Comparison of ENCODE assay signal across 27 cellular contexts in the genomic region with DNA sequence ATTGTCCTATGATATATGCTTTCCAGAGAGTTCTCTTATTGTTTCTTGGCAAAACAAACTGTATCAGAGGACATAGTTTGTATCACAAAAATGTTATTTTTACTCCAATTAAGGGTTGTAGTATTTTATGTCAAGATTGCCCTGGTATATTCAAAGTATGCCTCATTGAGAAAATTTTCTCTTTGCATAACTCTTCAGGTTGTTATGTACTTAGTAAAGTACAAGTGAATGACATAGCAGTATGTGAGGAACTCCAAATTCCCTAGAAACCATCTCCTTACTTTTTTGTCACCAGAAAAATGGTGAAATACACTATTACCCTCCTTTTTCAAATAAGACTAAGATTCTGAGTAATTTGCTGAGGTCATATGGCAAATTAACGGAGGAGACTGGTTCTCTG.
"Had no signal": no experiment of that assay in that cellular context is flagged by ENCODE, and none has a peak within 500 bp of the region (broad histone marks: within the 10 kb centered on the region; RNA-seq: fewer than 3 reads in every experiment).

No MANE protein-coding gene starts in this region.

- H3K4me3 ChIP-seq: stomach, suprapubic skin, testis, thoracic aorta, thyroid gland, tibial artery, tibial nerve, transverse colon, upper lobe of left lung, upper lobe of right lung, uterus, vagina had no signal

- ATAC-seq: stimulated activated effector memory CD8-positive, alpha-beta T cell treated with anti-CD3 and anti-CD28 coated beads, Interleukin-12 subunit alpha, Interleukin-12 subunit beta, amount 100 ng/mL, for 72 hours; stimulated activated memory B cell treated with anti-CD40 and anti-IgM and Interleukin-4, amounts not matched to agents 10 μg/mL and 1 μg/mL and 100 μg/mL, for 72 hours; stimulated activated naive B cell treated with anti-CD40 and anti-IgM and Interleukin-4, amounts not matched to agents 10 μg/mL and 1 μg/mL and 100 μg/mL, for 72 hours; stimulated activated naive CD8-positive, alpha-beta T cell treated with anti-CD3 and anti-CD28 coated beads, Interleukin-15, amount 100 ng/mL, for 72 hours; stimulated activated naive CD8-positive, alpha-beta T cell treated with anti-CD3 and anti-CD28 coated beads, Interleukin-15, Interleukin-2, amounts not matched to agents 100 U/mL and 50 U/mL, for 24 hours; upper lobe of right lung had no signal

- H3K9me3 Mint-ChIP-seq: stimulated activated effector memory CD8-positive, alpha-beta T cell treated with anti-CD3 and anti-CD28 coated beads, Interleukin-12 subunit alpha, Interleukin-12 subunit beta, amount 100 ng/mL, for 72 hours; stimulated activated memory B cell treated with anti-CD40 and anti-IgM and Interleukin-4, amounts not matched to agents 10 μg/mL and 1 μg/mL and 100 μg/mL, for 72 hours; stimulated activated naive B cell treated with anti-CD40 and anti-IgM and Interleukin-4, amounts not matched to agents 10 μg/mL and 1 μg/mL and 100 μg/mL, for 72 hours; stimulated activated naive CD8-positive, alpha-beta T cell treated with anti-CD3 and anti-CD28 coated beads, Interleukin-15, Interleukin-2, amounts not matched to agents 100 ng/mL and 50 ng/mL, for 24 hours; type B pancreatic cell had no signal

- H3K4me1 ChIP-seq: stomach, suprapubic skin, transverse colon, upper lobe of left lung, upper lobe of right lung, uterus, vagina had no signal

- DNase-seq: stimulated activated CD4-positive, alpha-beta T cell treated with anti-CD3 and anti-CD28 coated beads, Interleukin-2, amount 100 ng/mL, for 48 hours; stimulated activated CD4-positive, alpha-beta T cell treated with anti-CD3 and anti-CD28 coated beads, Interleukin-4, amount 100 ng/mL, for 1 hour; stimulated activated CD4-positive, alpha-beta T cell treated with anti-CD3 and anti-CD28 coated beads, Interleukin-4, amount 100 ng/mL, for 24 hours; stimulated activated CD4-positive, alpha-beta T cell treated with anti-CD3 and anti-CD28 coated beads, Interleukin-4, amount 100 ng/mL, for 4 hours; stimulated activated CD8-positive, alpha-beta memory T cell treated with anti-CD3 and anti-CD28 coated beads, Interleukin-4, amount 100 ng/mL, for 48 hours; stimulated activated naive B cell treated with anti-CD40 and anti-IgM and Interleukin-4, amounts not matched to agents 10 μg/mL and 1 μg/mL and 100 μg/mL, for 72 hours; stimulated activated naive CD4-positive, alpha-beta T cell; stimulated activated naive CD4-positive, alpha-beta T cell treated with Interleukin-2 at 50 U/mL for 16 hours; stimulated activated naive CD8-positive, alpha-beta T cell treated with anti-CD3 and anti-CD28 coated beads, Interleukin-15, amount 100 ng/mL, for 72 hours; stimulated activated naive CD8-positive, alpha-beta T cell treated with anti-CD3 and anti-CD28 coated beads, Interleukin-15, Interleukin-2, amounts not matched to agents 100 U/mL and 50 U/mL, for 24 hours; stomach; substantia nigra; testis; thyroid gland; tibial artery; transverse colon; upper lobe of left lung; upper lobe of right lung; uterus had no signal

- H3K36me3 Mint-ChIP-seq: stimulated activated effector memory CD8-positive, alpha-beta T cell treated with anti-CD3 and anti-CD28 coated beads, Interleukin-12 subunit alpha, Interleukin-12 subunit beta, amount 100 ng/mL, for 72 hours; stimulated activated memory B cell treated with anti-CD40 and anti-IgM and Interleukin-4, amounts not matched to agents 10 μg/mL and 1 μg/mL and 100 μg/mL, for 72 hours; stimulated activated naive B cell treated with anti-CD40 and anti-IgM and Interleukin-4, amounts not matched to agents 10 μg/mL and 1 μg/mL and 100 μg/mL, for 72 hours; type B pancreatic cell had no signal

- H3K27ac ChIP-seq: stomach, suprapubic skin, testis, thoracic aorta, thyroid gland, tibial artery, tibial nerve, transverse colon, upper lobe of left lung, upper lobe of right lung, uterus, vagina had no signal

- H3K27ac Mint-ChIP-seq: stimulated activated effector memory CD8-positive, alpha-beta T cell treated with anti-CD3 and anti-CD28 coated beads, Interleukin-12 subunit alpha, Interleukin-12 subunit beta, amount 100 ng/mL, for 72 hours; stimulated activated memory B cell treated with anti-CD40 and anti-IgM and Interleukin-4, amounts not matched to agents 10 μg/mL and 1 μg/mL and 100 μg/mL, for 72 hours; stimulated activated naive B cell treated with anti-CD40 and anti-IgM and Interleukin-4, amounts not matched to agents 10 μg/mL and 1 μg/mL and 100 μg/mL, for 72 hours; stimulated activated naive CD8-positive, alpha-beta T cell treated with anti-CD3 and anti-CD28 coated beads, Interleukin-15, amount 100 ng/mL, for 72 hours; stimulated activated naive CD8-positive, alpha-beta T cell treated with anti-CD3 and anti-CD28 coated beads, Interleukin-15, Interleukin-2, amounts not matched to agents 100 ng/mL and 50 ng/mL, for 24 hours; type B pancreatic cell had no signal

- H3K27me3 ChIP-seq: stomach, suprapubic skin, testis, thyroid gland, tibial artery, tibial nerve, transverse colon, upper lobe of left lung, upper lobe of right lung, uterus, vagina had no signal

- H3K9me3 ChIP-seq: stomach, suprapubic skin, testis, thoracic aorta, thyroid gland, tibial artery, tibial nerve, transverse colon, upper lobe of left lung, upper lobe of right lung, uterus, vagina had no signal

- H3K36me3 ChIP-seq: stomach, suprapubic skin, thoracic aorta, thyroid gland, tibial artery, tibial nerve, transverse colon, upper lobe of left lung, upper lobe of right lung, uterus, vagina had no signal
